Comparison of ENCODE assay signal across 1 cellular context in the genomic region with DNA sequence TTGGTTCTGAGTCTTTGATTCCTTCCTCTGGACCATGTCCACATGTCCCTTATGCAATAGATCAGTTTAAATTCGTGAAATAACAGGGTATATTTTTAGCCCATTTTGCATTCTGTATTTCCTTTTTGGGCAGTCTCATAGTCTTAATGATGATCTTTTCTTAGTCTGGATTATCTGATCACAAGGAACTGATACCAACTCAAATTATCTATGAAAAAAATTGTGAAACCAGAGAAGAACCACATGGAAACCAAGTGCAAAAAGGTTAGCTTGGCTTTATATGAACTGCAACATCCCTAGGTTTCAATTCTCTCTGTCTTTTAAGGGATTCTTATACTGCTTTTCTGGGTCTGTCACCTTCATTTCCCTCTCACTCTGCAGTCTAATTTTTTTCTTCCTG.
TF ChIP-seq lines count a peak whose summit lies in the region.

No MANE protein-coding gene starts in this region.

TF ChIP-seq in GM12878, 131 proteins besides CTCF, POLR2A, EP300 and RAD21 (continued from another document):
- TF ChIP-seq, protein P1, sequence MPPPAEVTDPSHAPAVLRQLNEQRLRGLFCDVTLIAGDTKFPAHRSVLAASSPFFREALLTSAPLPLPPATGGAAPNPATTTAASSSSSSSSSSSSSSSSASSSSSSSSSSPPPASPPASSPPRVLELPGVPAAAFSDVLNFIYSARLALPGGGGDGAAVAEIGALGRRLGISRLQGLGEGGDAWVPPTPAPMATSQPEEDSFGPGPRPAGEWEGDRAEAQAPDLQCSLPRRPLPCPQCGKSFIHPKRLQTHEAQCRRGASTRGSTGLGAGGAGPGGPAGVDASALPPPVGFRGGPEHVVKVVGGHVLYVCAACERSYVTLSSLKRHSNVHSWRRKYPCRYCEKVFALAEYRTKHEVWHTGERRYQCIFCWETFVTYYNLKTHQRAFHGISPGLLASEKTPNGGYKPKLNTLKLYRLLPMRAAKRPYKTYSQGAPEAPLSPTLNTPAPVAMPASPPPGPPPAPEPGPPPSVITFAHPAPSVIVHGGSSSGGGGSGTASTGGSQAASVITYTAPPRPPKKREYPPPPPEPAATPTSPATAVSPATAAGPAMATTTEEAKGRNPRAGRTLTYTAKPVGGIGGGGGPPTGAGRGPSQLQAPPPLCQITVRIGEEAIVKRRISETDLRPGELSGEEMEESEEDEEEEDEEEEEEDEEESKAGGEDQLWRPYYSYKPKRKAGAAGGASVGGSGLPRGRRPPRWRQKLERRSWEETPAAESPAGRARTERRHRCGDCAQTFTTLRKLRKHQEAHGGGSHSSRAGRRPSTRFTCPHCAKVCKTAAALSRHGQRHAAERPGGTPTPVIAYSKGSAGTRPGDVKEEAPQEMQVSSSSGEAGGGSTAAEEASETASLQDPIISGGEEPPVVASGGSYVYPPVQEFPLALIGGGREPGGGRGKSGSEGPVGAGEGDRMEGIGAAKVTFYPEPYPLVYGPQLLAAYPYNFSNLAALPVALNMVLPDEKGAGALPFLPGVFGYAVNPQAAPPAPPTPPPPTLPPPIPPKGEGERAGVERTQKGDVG (CRISPR knock-in tag; IDR thresholded peaks at IDR 0.05), result no peak
- TF ChIP-seq CBX5 (IDR thresholded peaks at IDR 0.05; ENCODE audit: low read depth) (no peak), IRF4 (IDR thresholded peaks at IDR 0.05; ENCODE audit: low read depth, low read length) (no peak), NFYA (IDR thresholded peaks at IDR 0.05; ENCODE audit: borderline replicate concordance, low read depth, low read length) (no peak), HDGF (IDR thresholded peaks at IDR 0.05) (no peak), SIN3A (IDR thresholded peaks at IDR 0.05; ENCODE audit: low read depth, low read length) (no peak), RAD51 (IDR thresholded peaks at IDR 0.05) (no peak; the same call in 1 of the 2 replicates), ZNF274 (IDR thresholded peaks at IDR 0.05; ENCODE audit: insufficient read depth, insufficient read length) (no peak), TARDBP (IDR thresholded peaks at IDR 0.05; ENCODE audit: borderline replicate concordance) (no peak), NR2C1 (IDR thresholded peaks at IDR 0.05) (no peak), EZH2 (IDR thresholded peaks at IDR 0.05; ENCODE audit: borderline replicate concordance, control insufficient read depth, low read depth, low read length) (no peak), MYB (IDR thresholded peaks at IDR 0.05; ENCODE audit: borderline replicate concordance, low read depth, low read length) (no peak), MEF2A (IDR thresholded peaks at IDR 0.05; ENCODE audit: insufficient read depth, low read depth, low read length) (peak; percentile 79), KDM1A (IDR thresholded peaks at IDR 0.05; ENCODE audit: borderline replicate concordance) (no peak), NRF1 (conservative IDR thresholded peaks at IDR 0.05; ENCODE audit: low read depth, low read length) (no peak), GABPA (IDR thresholded peaks at IDR 0.05; ENCODE audit: low read depth) (no peak), CREM (IDR thresholded peaks at IDR 0.05; ENCODE audit: low read depth) (peak; percentile 39), EED (IDR thresholded peaks at IDR 0.05; ENCODE audit: low read depth) (no peak), ZZZ3 (IDR thresholded peaks at IDR 0.05; ENCODE audit: control insufficient read depth, insufficient read length, low read depth) (no peak), FOXM1 (IDR thresholded peaks at IDR 0.05; ENCODE audit: low read depth, low read length) (no peak; the same call in 1 of the 2 replicates), NFIC (IDR thresholded peaks at IDR 0.05; ENCODE audit: low read depth, low read length) (peak; percentile 67; the same call in 1 of the 2 replicates), SREBF2 (IDR thresholded peaks at IDR 0.05; ENCODE audit: low read length) (no peak), HDAC6 (IDR thresholded peaks at IDR 0.05; ENCODE audit: unreplicated experiment) (no peak), STAT3 (IDR thresholded peaks at IDR 0.05; ENCODE audit: low read depth, low read length) (no peak), TBL1XR1 (IDR thresholded peaks at IDR 0.05; ENCODE audit: low read depth, low read length) (peak; percentile 94), BMI1 (IDR thresholded peaks at IDR 0.05; ENCODE audit: borderline replicate concordance) (no peak; the same call in 1 of the 2 replicates), MEF2B (IDR thresholded peaks at IDR 0.05; ENCODE audit: partially characterized antibody, poor library complexity, severe bottlenecking) (peak; percentile 94), RELA (IDR thresholded peaks at IDR 0.05; ENCODE audit: borderline replicate concordance, partially characterized antibody) (no peak), IKZF2 (IDR thresholded peaks at IDR 0.05) (peak; percentile 77 to 84), WRNIP1 (IDR thresholded peaks at IDR 0.05; ENCODE audit: borderline replicate concordance, low read depth, low read length) (no peak), SMAD1 (IDR thresholded peaks at IDR 0.05; ENCODE audit: low read depth, partially characterized antibody) (peak; percentile 25), CHD2 (IDR thresholded peaks at IDR 0.05; ENCODE audit: borderline replicate concordance, low read depth, low read length) (no peak), JUNB (IDR thresholded peaks at IDR 0.05) (no peak)
- TF ChIP-seq, protein P2, sequence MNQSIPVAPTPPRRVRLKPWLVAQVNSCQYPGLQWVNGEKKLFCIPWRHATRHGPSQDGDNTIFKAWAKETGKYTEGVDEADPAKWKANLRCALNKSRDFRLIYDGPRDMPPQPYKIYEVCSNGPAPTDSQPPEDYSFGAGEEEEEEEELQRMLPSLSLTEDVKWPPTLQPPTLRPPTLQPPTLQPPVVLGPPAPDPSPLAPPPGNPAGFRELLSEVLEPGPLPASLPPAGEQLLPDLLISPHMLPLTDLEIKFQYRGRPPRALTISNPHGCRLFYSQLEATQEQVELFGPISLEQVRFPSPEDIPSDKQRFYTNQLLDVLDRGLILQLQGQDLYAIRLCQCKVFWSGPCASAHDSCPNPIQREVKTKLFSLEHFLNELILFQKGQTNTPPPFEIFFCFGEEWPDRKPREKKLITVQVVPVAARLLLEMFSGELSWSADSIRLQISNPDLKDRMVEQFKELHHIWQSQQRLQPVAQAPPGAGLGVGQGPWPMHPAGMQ (IDR thresholded peaks at IDR 0.05; ENCODE audit: borderline replicate concordance), result no peak
- TF ChIP-seq, protein P3, sequence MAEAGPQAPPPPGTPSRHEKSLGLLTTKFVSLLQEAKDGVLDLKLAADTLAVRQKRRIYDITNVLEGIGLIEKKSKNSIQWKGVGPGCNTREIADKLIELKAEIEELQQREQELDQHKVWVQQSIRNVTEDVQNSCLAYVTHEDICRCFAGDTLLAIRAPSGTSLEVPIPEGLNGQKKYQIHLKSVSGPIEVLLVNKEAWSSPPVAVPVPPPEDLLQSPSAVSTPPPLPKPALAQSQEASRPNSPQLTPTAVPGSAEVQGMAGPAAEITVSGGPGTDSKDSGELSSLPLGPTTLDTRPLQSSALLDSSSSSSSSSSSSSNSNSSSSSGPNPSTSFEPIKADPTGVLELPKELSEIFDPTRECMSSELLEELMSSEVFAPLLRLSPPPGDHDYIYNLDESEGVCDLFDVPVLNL (IDR thresholded peaks at IDR 0.05; ENCODE audit: low read depth, low read length), result no peak
- TF ChIP-seq, protein P4, sequence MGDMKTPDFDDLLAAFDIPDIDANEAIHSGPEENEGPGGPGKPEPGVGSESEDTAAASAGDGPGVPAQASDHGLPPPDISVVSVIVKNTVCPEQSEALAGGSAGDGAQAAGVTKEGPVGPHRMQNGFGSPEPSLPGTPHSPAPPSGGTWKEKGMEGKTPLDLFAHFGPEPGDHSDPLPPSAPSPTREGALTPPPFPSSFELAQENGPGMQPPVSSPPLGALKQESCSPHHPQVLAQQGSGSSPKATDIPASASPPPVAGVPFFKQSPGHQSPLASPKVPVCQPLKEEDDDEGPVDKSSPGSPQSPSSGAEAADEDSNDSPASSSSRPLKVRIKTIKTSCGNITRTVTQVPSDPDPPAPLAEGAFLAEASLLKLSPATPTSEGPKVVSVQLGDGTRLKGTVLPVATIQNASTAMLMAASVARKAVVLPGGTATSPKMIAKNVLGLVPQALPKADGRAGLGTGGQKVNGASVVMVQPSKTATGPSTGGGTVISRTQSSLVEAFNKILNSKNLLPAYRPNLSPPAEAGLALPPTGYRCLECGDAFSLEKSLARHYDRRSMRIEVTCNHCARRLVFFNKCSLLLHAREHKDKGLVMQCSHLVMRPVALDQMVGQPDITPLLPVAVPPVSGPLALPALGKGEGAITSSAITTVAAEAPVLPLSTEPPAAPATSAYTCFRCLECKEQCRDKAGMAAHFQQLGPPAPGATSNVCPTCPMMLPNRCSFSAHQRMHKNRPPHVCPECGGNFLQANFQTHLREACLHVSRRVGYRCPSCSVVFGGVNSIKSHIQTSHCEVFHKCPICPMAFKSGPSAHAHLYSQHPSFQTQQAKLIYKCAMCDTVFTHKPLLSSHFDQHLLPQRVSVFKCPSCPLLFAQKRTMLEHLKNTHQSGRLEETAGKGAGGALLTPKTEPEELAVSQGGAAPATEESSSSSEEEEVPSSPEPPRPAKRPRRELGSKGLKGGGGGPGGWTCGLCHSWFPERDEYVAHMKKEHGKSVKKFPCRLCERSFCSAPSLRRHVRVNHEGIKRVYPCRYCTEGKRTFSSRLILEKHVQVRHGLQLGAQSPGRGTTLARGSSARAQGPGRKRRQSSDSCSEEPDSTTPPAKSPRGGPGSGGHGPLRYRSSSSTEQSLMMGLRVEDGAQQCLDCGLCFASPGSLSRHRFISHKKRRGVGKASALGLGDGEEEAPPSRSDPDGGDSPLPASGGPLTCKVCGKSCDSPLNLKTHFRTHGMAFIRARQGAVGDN (IDR thresholded peaks at IDR 0.05), result no peak
- TF ChIP-seq, protein P5, sequence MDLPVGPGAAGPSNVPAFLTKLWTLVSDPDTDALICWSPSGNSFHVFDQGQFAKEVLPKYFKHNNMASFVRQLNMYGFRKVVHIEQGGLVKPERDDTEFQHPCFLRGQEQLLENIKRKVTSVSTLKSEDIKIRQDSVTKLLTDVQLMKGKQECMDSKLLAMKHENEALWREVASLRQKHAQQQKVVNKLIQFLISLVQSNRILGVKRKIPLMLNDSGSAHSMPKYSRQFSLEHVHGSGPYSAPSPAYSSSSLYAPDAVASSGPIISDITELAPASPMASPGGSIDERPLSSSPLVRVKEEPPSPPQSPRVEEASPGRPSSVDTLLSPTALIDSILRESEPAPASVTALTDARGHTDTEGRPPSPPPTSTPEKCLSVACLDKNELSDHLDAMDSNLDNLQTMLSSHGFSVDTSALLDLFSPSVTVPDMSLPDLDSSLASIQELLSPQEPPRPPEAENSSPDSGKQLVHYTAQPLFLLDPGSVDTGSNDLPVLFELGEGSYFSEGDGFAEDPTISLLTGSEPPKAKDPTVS (IDR thresholded peaks at IDR 0.05; ENCODE audit: low read depth, low read length), result no peak
- TF ChIP-seq, protein P6, sequence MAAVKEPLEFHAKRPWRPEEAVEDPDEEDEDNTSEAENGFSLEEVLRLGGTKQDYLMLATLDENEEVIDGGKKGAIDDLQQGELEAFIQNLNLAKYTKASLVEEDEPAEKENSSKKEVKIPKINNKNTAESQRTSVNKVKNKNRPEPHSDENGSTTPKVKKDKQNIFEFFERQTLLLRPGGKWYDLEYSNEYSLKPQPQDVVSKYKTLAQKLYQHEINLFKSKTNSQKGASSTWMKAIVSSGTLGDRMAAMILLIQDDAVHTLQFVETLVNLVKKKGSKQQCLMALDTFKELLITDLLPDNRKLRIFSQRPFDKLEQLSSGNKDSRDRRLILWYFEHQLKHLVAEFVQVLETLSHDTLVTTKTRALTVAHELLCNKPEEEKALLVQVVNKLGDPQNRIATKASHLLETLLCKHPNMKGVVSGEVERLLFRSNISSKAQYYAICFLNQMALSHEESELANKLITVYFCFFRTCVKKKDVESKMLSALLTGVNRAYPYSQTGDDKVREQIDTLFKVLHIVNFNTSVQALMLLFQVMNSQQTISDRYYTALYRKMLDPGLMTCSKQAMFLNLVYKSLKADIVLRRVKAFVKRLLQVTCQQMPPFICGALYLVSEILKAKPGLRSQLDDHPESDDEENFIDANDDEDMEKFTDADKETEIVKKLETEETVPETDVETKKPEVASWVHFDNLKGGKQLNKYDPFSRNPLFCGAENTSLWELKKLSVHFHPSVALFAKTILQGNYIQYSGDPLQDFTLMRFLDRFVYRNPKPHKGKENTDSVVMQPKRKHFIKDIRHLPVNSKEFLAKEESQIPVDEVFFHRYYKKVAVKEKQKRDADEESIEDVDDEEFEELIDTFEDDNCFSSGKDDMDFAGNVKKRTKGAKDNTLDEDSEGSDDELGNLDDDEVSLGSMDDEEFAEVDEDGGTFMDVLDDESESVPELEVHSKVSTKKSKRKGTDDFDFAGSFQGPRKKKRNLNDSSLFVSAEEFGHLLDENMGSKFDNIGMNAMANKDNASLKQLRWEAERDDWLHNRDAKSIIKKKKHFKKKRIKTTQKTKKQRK (IDR thresholded peaks at IDR 0.05; ENCODE audit: low read depth, low read length), result no peak
- TF ChIP-seq, protein P7, sequence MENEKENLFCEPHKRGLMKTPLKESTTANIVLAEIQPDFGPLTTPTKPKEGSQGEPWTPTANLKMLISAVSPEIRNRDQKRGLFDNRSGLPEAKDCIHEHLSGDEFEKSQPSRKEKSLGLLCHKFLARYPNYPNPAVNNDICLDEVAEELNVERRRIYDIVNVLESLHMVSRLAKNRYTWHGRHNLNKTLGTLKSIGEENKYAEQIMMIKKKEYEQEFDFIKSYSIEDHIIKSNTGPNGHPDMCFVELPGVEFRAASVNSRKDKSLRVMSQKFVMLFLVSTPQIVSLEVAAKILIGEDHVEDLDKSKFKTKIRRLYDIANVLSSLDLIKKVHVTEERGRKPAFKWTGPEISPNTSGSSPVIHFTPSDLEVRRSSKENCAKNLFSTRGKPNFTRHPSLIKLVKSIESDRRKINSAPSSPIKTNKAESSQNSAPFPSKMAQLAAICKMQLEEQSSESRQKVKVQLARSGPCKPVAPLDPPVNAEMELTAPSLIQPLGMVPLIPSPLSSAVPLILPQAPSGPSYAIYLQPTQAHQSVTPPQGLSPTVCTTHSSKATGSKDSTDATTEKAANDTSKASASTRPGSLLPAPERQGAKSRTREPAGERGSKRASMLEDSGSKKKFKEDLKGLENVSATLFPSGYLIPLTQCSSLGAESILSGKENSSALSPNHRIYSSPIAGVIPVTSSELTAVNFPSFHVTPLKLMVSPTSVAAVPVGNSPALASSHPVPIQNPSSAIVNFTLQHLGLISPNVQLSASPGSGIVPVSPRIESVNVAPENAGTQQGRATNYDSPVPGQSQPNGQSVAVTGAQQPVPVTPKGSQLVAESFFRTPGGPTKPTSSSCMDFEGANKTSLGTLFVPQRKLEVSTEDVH (IDR thresholded peaks at IDR 0.05; ENCODE audit: low read depth, partially characterized antibody), result no peak
- TF ChIP-seq, protein P8, sequence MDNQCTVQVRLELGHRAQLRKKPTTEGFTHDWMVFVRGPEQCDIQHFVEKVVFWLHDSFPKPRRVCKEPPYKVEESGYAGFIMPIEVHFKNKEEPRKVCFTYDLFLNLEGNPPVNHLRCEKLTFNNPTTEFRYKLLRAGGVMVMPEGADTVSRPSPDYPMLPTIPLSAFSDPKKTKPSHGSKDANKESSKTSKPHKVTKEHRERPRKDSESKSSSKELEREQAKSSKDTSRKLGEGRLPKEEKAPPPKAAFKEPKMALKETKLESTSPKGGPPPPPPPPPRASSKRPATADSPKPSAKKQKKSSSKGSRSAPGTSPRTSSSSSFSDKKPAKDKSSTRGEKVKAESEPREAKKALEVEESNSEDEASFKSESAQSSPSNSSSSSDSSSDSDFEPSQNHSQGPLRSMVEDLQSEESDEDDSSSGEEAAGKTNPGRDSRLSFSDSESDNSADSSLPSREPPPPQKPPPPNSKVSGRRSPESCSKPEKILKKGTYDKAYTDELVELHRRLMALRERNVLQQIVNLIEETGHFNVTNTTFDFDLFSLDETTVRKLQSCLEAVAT (IDR thresholded peaks at IDR 0.05), result peak; percentile 36; the same call in 1 of the 2 replicates
